18 cellular contexts compared by ENCODE assay signal in the genomic region with DNA sequence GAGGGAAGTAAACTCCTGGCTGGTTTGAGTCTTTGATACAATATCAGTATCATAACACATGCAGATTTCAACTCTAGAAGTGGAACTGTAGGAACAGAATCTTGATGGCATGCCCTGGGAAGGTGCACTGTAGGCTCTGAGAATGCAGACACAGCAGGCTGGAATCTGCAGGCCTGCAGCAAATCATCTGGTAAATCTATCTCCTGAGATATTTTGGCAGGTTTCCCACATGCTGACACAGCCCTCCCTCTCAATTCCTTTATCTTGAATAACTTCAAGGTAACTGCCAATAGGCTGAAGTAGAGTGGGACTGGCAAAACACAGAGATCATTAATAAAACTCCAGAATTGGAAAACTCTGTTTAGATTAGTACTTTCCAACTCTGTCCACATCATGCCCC.
A peak's percentile ranks its signal among the peaks of the same experiment; 100 is the strongest.
DNase-seq lines count a peak whose midpoint lies in the region; ATAC-seq and TF ChIP-seq lines count a peak whose summit lies in the region.
"Had no signal": no experiment of that assay in that cellular context is flagged by ENCODE, and none has a peak within 500 bp of the region (broad histone marks: within the 10 kb centered on the region; RNA-seq: fewer than 3 reads in every experiment).

No MANE protein-coding gene starts in this region.

- no peak for TF ChIP-seq CTCF in right atrium auricular region (IDR thresholded peaks at IDR 0.05)
- no peak for TF ChIP-seq CTCF in choroid plexus epithelial cell (conservative IDR thresholded peaks at IDR 0.05; ENCODE audit: low read depth, low read length)
- TF ChIP-seq CTCF in nephron (IDR thresholded peaks at IDR 0.05; ENCODE audit: unreplicated experiment in 3 of 3) = no peak

- no peak overlapping the region for H3K4me3 Mint-ChIP-seq in nephron
- H3K4me3 Mint-ChIP-seq: CD4-positive, CD25-positive, alpha-beta regulatory T cell had no signal

- H3K27me3 Mint-ChIP-seq in nephron (ENCODE audit: low read depth) = no peaks in the 10 kb centered on the region

- no peaks in the 10 kb centered on the region for H3K9me3 Mint-ChIP-seq in nephron

- H3K4me3 ChIP-seq in right atrium auricular region (no peak overlapping the region), choroid plexus epithelial cell (ENCODE audit: low read depth, low read length) (no peak overlapping the region)
- H3K4me3 ChIP-seq: GM12878, GM23248, PC-9 had no signal

- intact Hi-C loops in left ventricle myocardium superior (cut with micrococcal nuclease) = no loop called here

- H3K4me1 ChIP-seq in right atrium auricular region = no peaks in the 10 kb centered on the region

- no peak for DNase-seq in left ventricle myocardium superior
- DNase-seq in right atrium auricular region (ENCODE audit: low spot score) = no peak
- DNase-seq in choroid plexus epithelial cell (ENCODE audit: low read depth) = peak; percentile 60
- no peak for DNase-seq in amniotic stem cell (lab: John Stamatoyannopoulos, UW)
- DNase-seq in iPS-NIHi7 (ENCODE audit: extremely low spot score) = no peak
- DNase-seq in KG1 (lab: John Stamatoyannopoulos, UW) = no peak
- DNase-seq: ACHN; CD4-positive, CD25-positive, alpha-beta regulatory T cell; DMS79; GM23248; NCI-H1092 treated with DMSO at 0.1 percent for 48 hours; NCI-H1694; NCI-H2171; NCI-H446 treated with DMSO at 0.1 percent for 48 hours; NCI-H748 treated with DMSO at 0.1 percent for 48 hours; PC-9 had no signal

- no peaks in the 10 kb centered on the region for H3K27me3 ChIP-seq in right atrium auricular region

- H3K36me3 Mint-ChIP-seq in nephron (ENCODE audit: low read depth) = no peaks in the 10 kb centered on the region
- H3K36me3 Mint-ChIP-seq: CD4-positive, CD25-positive, alpha-beta regulatory T cell had no signal

- peaks cover 37% of the 10 kb centered on the region for H3K4me1 Mint-ChIP-seq in nephron
- H3K4me1 Mint-ChIP-seq: CD4-positive, CD25-positive, alpha-beta regulatory T cell had no signal

- H3K27ac ChIP-seq in right atrium auricular region = no peak overlapping the region
- H3K27ac ChIP-seq: GM23248, PC-9 had no signal

- peak overlapping the region in 2 of 3 experiments; percentile 26 to 58 for H3K27ac Mint-ChIP-seq in nephron
- H3K27ac Mint-ChIP-seq: CD4-positive, CD25-positive, alpha-beta regulatory T cell had no signal

- H3K36me3 ChIP-seq in right atrium auricular region = no peaks in the 10 kb centered on the region

- H3K9me3 ChIP-seq in right atrium auricular region = no peaks in the 10 kb centered on the region

- ATAC-seq in left ventricle myocardium superior = peak; percentile 41
- ATAC-seq: GM12878 had no signal
